ENCODE assay signal across 8 cellular contexts in genomic region chr21:29018540-29018939, GRCh38. TPM values are rescaled to one million over a fixed set of nuclear protein-coding genes. Genes with fewer than 3 reads are reported as not detected.
DNase-seq lines count a peak whose midpoint lies in the region; ATAC-seq, FAIRE-seq and TF ChIP-seq lines count a peak whose summit lies in the region.

No MANE protein-coding gene starts in this region.

- H3K9me3 ChIP-seq in keratinocyte (ENCODE audit: control insufficient read depth, low read depth, low read length) = no peaks in the 10 kb centered on the region

- H3K4me3 Mint-ChIP-seq in activated T-cell treated with anti-CD3 and anti-CD28 coated beads, Interleukin-2, amount 50 U/mL, for 4 hours = peak overlapping the region; percentile 89
- peak overlapping the region; percentile 85 for H3K4me3 Mint-ChIP-seq in activated naive CD8-positive, alpha-beta T cell treated with anti-CD3 and anti-CD28 coated beads, Interleukin-2, amount 10 ng/mL, durations not matched to agents 7 days and 5 days

- H3K9me3 Mint-ChIP-seq in activated T-cell treated with anti-CD3 and anti-CD28 coated beads, Interleukin-2, amount 50 U/mL, for 4 hours = no peaks in the 10 kb centered on the region
- H3K9me3 Mint-ChIP-seq in activated naive CD8-positive, alpha-beta T cell treated with anti-CD3 and anti-CD28 coated beads, Interleukin-2, amount 10 ng/mL, durations not matched to agents 7 days and 5 days = no peaks in the 10 kb centered on the region

- no peaks in the 10 kb centered on the region for H3K27me3 ChIP-seq in keratinocyte (ENCODE audit: control insufficient read depth, extremely low read depth, insufficient read depth, low read length)

- TF ChIP-seq CTCF in keratinocyte (optimal IDR thresholded peaks at IDR 0.05 in 1 of 3, IDR thresholded peaks at IDR 0.05 in 1 of 3, conservative IDR thresholded peaks at IDR 0.05 in 1 of 3; ENCODE audit: extremely low read depth in 1 of 3, insufficient read depth in 2 of 3, low read length in 3 of 3) = no peak

- peak overlapping the region; percentile 93 for H3K27ac Mint-ChIP-seq in activated naive CD8-positive, alpha-beta T cell treated with anti-CD3 and anti-CD28 coated beads, Interleukin-2, amount 10 ng/mL, durations not matched to agents 7 days and 5 days

- H3K4me1 ChIP-seq in keratinocyte (ENCODE audit: control insufficient read depth, extremely low read depth, insufficient read depth, low read length) = peaks cover 11% of the 10 kb centered on the region

- H3K36me3 ChIP-seq in keratinocyte (ENCODE audit: control insufficient read depth in 2 of 2, extremely low read depth in 1 of 2, insufficient read depth in 2 of 2, low read length in 2 of 2) = peaks cover 0 to 1% of the 10 kb centered on the region in 2 experiments

- dilution Hi-C loops in keratinocyte (cut with MboI; ENCODE audit: extremely low pct_ligation_motif_present, low sequenced_read_pairs) = no loop called here

- DNase-seq in activated T-cell treated with anti-CD3 and anti-CD28 coated beads, Interleukin-2, amount 50 U/mL, for 4 hours = no peak
- DNase-seq in activated T-cell treated with anti-CD3 and anti-CD28 coated beads for 4 hours (no peak), keratinocyte (ENCODE audit: low read depth, low spot score) (no peak), substantia nigra (lab: John Stamatoyannopoulos, UW) (no peak), occipital lobe (lab: John Stamatoyannopoulos, UW) (no peak)
- DNase-seq in activated naive CD8-positive, alpha-beta T cell treated with anti-CD3 and anti-CD28 coated beads, Interleukin-2, amount 10 ng/mL, durations not matched to agents 7 days and 5 days = no peak

- H3K36me3 Mint-ChIP-seq in activated T-cell treated with anti-CD3 and anti-CD28 coated beads, Interleukin-2, amount 50 U/mL, for 4 hours (ENCODE audit: insufficient read depth) = no peaks in the 10 kb centered on the region
- peaks cover 7% of the 10 kb centered on the region for H3K36me3 Mint-ChIP-seq in activated naive CD8-positive, alpha-beta T cell treated with anti-CD3 and anti-CD28 coated beads, Interleukin-2, amount 10 ng/mL, durations not matched to agents 7 days and 5 days

- H4K20me1 ChIP-seq in keratinocyte (ENCODE audit: control insufficient read depth, extremely low read depth, insufficient read depth, low read length) = no peaks in the 10 kb centered on the region

- peaks cover 21% of the 10 kb centered on the region for H3K79me2 ChIP-seq in keratinocyte (ENCODE audit: control insufficient read depth, insufficient read depth, low read length)

- no peaks in the 10 kb centered on the region for H3K9me1 ChIP-seq in keratinocyte (ENCODE audit: control insufficient read depth, extremely low read depth, insufficient read depth, low read length)

- ATAC-seq in activated T-cell treated with anti-CD3 and anti-CD28 coated beads, Interleukin-2, amount 50 U/mL, for 4 hours = no peak
- ATAC-seq in HG03439 (IDR thresholded peaks at IDR 0.05; ENCODE audit: unreplicated experiment) (peak; percentile 5), GM18861 (IDR thresholded peaks at IDR 0.05; ENCODE audit: unreplicated experiment) (no peak)
- no peak for ATAC-seq in activated naive CD8-positive, alpha-beta T cell treated with anti-CD3 and anti-CD28 coated beads, Interleukin-2, amount 10 ng/mL, durations not matched to agents 7 days and 5 days (ENCODE audit: low read depth)

- H3K27me3 Mint-ChIP-seq in activated T-cell treated with anti-CD3 and anti-CD28 coated beads, Interleukin-2, amount 50 U/mL, for 4 hours (ENCODE audit: low read depth) = no peaks in the 10 kb centered on the region
- H3K27me3 Mint-ChIP-seq in activated naive CD8-positive, alpha-beta T cell treated with anti-CD3 and anti-CD28 coated beads, Interleukin-2, amount 10 ng/mL, durations not matched to agents 7 days and 5 days = no peaks in the 10 kb centered on the region

- peaks cover 31% of the 10 kb centered on the region for H3K4me1 Mint-ChIP-seq in activated T-cell treated with anti-CD3 and anti-CD28 coated beads, Interleukin-2, amount 50 U/mL, for 4 hours (ENCODE audit: low read depth)
- peaks cover 29% of the 10 kb centered on the region for H3K4me1 Mint-ChIP-seq in activated naive CD8-positive, alpha-beta T cell treated with anti-CD3 and anti-CD28 coated beads, Interleukin-2, amount 10 ng/mL, durations not matched to agents 7 days and 5 days

- POLR2A ChIA-PET in activated naive CD8-positive, alpha-beta T cell treated with anti-CD3 and anti-CD28 coated beads, Interleukin-2, amount 10 ng/mL, durations not matched to agents 7 days and 5 days (lab: Charles Lee) = interaction anchor here (0.7 to 9.2 kb wide), 9 partner anchors 9 to 168 kb away, joined by 3 to 171 read pairs (median 6); partner anchors contain the start of genes CCT8 and LTN1

- peak overlapping the region; percentile 84 to 91 (median 90) for H3K4me3 ChIP-seq in keratinocyte (ENCODE audit: control insufficient read depth in 2 of 3, extremely low read depth in 1 of 3, insufficient read depth in 2 of 3, low read depth in 1 of 3, low read length in 3 of 3)

- no peak for FAIRE-seq in keratinocyte (lab: Jason Lieb, UNC)

- H3K4me2 ChIP-seq in keratinocyte (ENCODE audit: control insufficient read depth, extremely low read depth, insufficient read depth, low read depth, low read length) = peak overlapping the region; percentile 90

- H3K9ac ChIP-seq in keratinocyte (ENCODE audit: control insufficient read depth, extremely low read depth, insufficient read depth, low read length) = peak overlapping the region; percentile 95

- H2AFZ ChIP-seq in keratinocyte (ENCODE audit: control insufficient read depth, low read length) = peak overlapping the region; percentile 96

- H3K27ac ChIP-seq in keratinocyte (ENCODE audit: control insufficient read depth, insufficient read depth, low read length) = peak overlapping the region; percentile 93
- H3K27ac ChIP-seq in substantia nigra (ENCODE audit: low read depth, low read length, poor library complexity, severe bottlenecking) = peak overlapping the region; percentile 79

RNA-seq across cellular contexts. Expression of gene RWDD2B, which starts 0.6 kb away (rescaled TPM):
- total RNA-seq in activated T-cell treated with anti-CD3 and anti-CD28 coated beads, Interleukin-2, amount 50 U/mL, for 4 hours = 1 to 10 TPM; 6.9 to 8.5 (median 7.0) TPM
- 1 to 10 TPM; 7.5 to 9.2 TPM for total RNA-seq in activated naive CD8-positive, alpha-beta T cell treated with anti-CD3 and anti-CD28 coated beads, Interleukin-2, amount 10 ng/mL, durations not matched to agents 7 days and 5 days
- 18.1 to 26.2 TPM (median 20.1 TPM) in 3 replicates for polyA plus RNA-seq in keratinocyte
- polyA plus RNA-seq in keratinocyte (2011; ENCODE audit: low read depth) = 8.8 TPM
- polyA plus RNA-seq in keratinocyte (2011; cell fraction: cytosol; rRNA removed) = 22.5 and 33.1 TPM in 2 replicates
- polyA plus RNA-seq in keratinocyte (2011; cell fraction: nucleus; rRNA removed) = 16.6 and 18.5 TPM in 2 replicates
- 11.5 and 16.8 TPM in 2 replicates for polyA plus RNA-seq in keratinocyte (2012; ENCODE audit: low replicate concordance)
- 4.7 to 14.1 TPM (median 10.1 TPM) in 3 replicates for polyA minus RNA-seq in keratinocyte
- 9.0 TPM for polyA minus RNA-seq in keratinocyte (2011; cell fraction: cytosol; rRNA and poly(A)+ RNA removed)
- 2.3 and 4.7 TPM in 2 replicates for polyA minus RNA-seq in keratinocyte (2011; cell fraction: nucleus; rRNA and poly(A)+ RNA removed)
- 8.3 TPM for total RNA-seq in occipital lobe

RNA-seq across cellular contexts. Expression of gene USP16, which starts 5.9 kb away (rescaled TPM):
- 10 to 100 TPM; 54.7 to 61.1 (median 58.0) TPM for total RNA-seq in activated T-cell treated with anti-CD3 and anti-CD28 coated beads, Interleukin-2, amount 50 U/mL, for 4 hours
- total RNA-seq in activated naive CD8-positive, alpha-beta T cell treated with anti-CD3 and anti-CD28 coated beads, Interleukin-2, amount 10 ng/mL, durations not matched to agents 7 days and 5 days = 10 to 100 TPM; 39.5 to 40.9 TPM
- polyA plus RNA-seq in keratinocyte = 12.7 to 26.7 TPM (median 16.3 TPM) in 3 replicates
- 82.9 TPM for polyA plus RNA-seq in keratinocyte (2011; ENCODE audit: low read depth)
- polyA plus RNA-seq in keratinocyte (2011; cell fraction: cytosol; rRNA removed) = 10.5 and 22.2 TPM in 2 replicates
- polyA plus RNA-seq in keratinocyte (2011; cell fraction: nucleus; rRNA removed) = 13.9 and 20.5 TPM in 2 replicates
- 18.4 and 23.0 TPM in 2 replicates for polyA plus RNA-seq in keratinocyte (2012; ENCODE audit: low replicate concordance)
- polyA minus RNA-seq in keratinocyte = 4.1 to 12.6 TPM (median 4.3 TPM) in 3 replicates
- polyA minus RNA-seq in keratinocyte (2011; cell fraction: cytosol; rRNA and poly(A)+ RNA removed) = 6.7 TPM
- 5.2 and 9.9 TPM in 2 replicates for polyA minus RNA-seq in keratinocyte (2011; cell fraction: nucleus; rRNA and poly(A)+ RNA removed)
- 39.1 TPM for total RNA-seq in occipital lobe

RNA-seq across cellular contexts. Expression of gene LTN1, which starts 25.9 kb away (rescaled TPM):
- 10 to 100 TPM; 19.6 to 21.7 (median 20.6) TPM for total RNA-seq in activated T-cell treated with anti-CD3 and anti-CD28 coated beads, Interleukin-2, amount 50 U/mL, for 4 hours
- total RNA-seq in activated naive CD8-positive, alpha-beta T cell treated with anti-CD3 and anti-CD28 coated beads, Interleukin-2, amount 10 ng/mL, durations not matched to agents 7 days and 5 days = 10 to 100 TPM; 27.4 to 29.3 TPM
- polyA plus RNA-seq in keratinocyte = 8.6 to 15.8 TPM (median 13.2 TPM) in 3 replicates
- 8.1 TPM for polyA plus RNA-seq in keratinocyte (2011; ENCODE audit: low read depth)
- polyA plus RNA-seq in keratinocyte (2011; cell fraction: cytosol; rRNA removed) = 3.9 and 9.2 TPM in 2 replicates
- polyA plus RNA-seq in keratinocyte (2011; cell fraction: nucleus; rRNA removed) = 15.7 and 19.0 TPM in 2 replicates
- polyA plus RNA-seq in keratinocyte (2012; ENCODE audit: low replicate concordance) = 8.9 and 9.7 TPM in 2 replicates
- 4.8 to 47.0 TPM (median 34.0 TPM) in 3 replicates for polyA minus RNA-seq in keratinocyte
- 13.2 TPM for polyA minus RNA-seq in keratinocyte (2011; cell fraction: cytosol; rRNA and poly(A)+ RNA removed)
- polyA minus RNA-seq in keratinocyte (2011; cell fraction: nucleus; rRNA and poly(A)+ RNA removed) = 28.3 and 56.9 TPM in 2 replicates
- 51.3 TPM for total RNA-seq in occipital lobe

RNA-seq across cellular contexts. Expression of gene CCT8, which starts 54.9 kb away (rescaled TPM):
- 100 to 1,000 TPM; 417 to 558 (median 510) TPM for total RNA-seq in activated T-cell treated with anti-CD3 and anti-CD28 coated beads, Interleukin-2, amount 50 U/mL, for 4 hours
- total RNA-seq in activated naive CD8-positive, alpha-beta T cell treated with anti-CD3 and anti-CD28 coated beads, Interleukin-2, amount 10 ng/mL, durations not matched to agents 7 days and 5 days = 100 to 1,000 TPM; 184 to 185 TPM
- polyA plus RNA-seq in keratinocyte = 150 to 281 TPM (median 199 TPM) in 3 replicates
- polyA plus RNA-seq in keratinocyte (2011; ENCODE audit: low read depth) = 275 TPM
- polyA plus RNA-seq in keratinocyte (2011; cell fraction: cytosol; rRNA removed) = 160 and 260 TPM in 2 replicates
- polyA plus RNA-seq in keratinocyte (2011; cell fraction: nucleus; rRNA removed) = 146 and 221 TPM in 2 replicates
- polyA plus RNA-seq in keratinocyte (2012; ENCODE audit: low replicate concordance) = 183 and 197 TPM in 2 replicates
- polyA minus RNA-seq in keratinocyte = 20.8 to 207 TPM (median 102 TPM) in 3 replicates
- polyA minus RNA-seq in keratinocyte (2011; cell fraction: cytosol; rRNA and poly(A)+ RNA removed) = 97.5 TPM
- polyA minus RNA-seq in keratinocyte (2011; cell fraction: nucleus; rRNA and poly(A)+ RNA removed) = 56.1 and 101 TPM in 2 replicates
- 310 TPM for total RNA-seq in occipital lobe
